ENCODE assay signal across 7 cellular contexts in genomic region chr7:1555046-1555812, GRCh38. TPM values are rescaled to one million over a fixed set of nuclear protein-coding genes. Genes with fewer than 3 reads are reported as not detected.
DNase-seq lines count a peak whose midpoint lies in the region; ATAC-seq and TF ChIP-seq lines count a peak whose summit lies in the region.

No MANE protein-coding gene starts in this region.

- H3K4me3 ChIP-seq in Peyer's patch (peak overlapping the region in 3 of 4 donors; percentile 32 to 56 (median 55)), gastroesophageal sphincter (no peak overlapping the region), stomach (peak overlapping the region; percentile 26 to 40 (median 30))

- peak; percentile 89 for DNase-seq in HS-5 (ENCODE audit: low read depth)
- peak in 2 of 3 donors; percentile 91 for DNase-seq in Peyer's patch
- peak; percentile 67 for DNase-seq in stomach
- no peak for DNase-seq in dedifferentiated amniotic fluid mesenchymal stem cell (ENCODE audit: extremely low spot score)

- peaks cover 0 to 7% (median 0%) of the 10 kb centered on the region in 3 donors for H3K36me3 ChIP-seq in Peyer's patch
- H3K36me3 ChIP-seq in gastroesophageal sphincter = no peaks in the 10 kb centered on the region
- peaks cover 0 to 5% (median 4%) of the 10 kb centered on the region in 4 donors for H3K36me3 ChIP-seq in stomach

- H3K27ac ChIP-seq in Peyer's patch (peak overlapping the region in 3 of 4 donors; percentile 89 to 99 (median 97)), gastroesophageal sphincter (no peak overlapping the region), stomach (peak overlapping the region; percentile 78 to 88 (median 82))

- H3K4me1 ChIP-seq in Peyer's patch (peaks cover 0 to 27% (median 0%) of the 10 kb centered on the region in 4 donors), gastroesophageal sphincter (peaks cover 0 to 15% (median 12%) of the 10 kb centered on the region in 3 donors), stomach (peaks cover 19 to 52% (median 49%) of the 10 kb centered on the region in 4 donors)

- H3K9me3 ChIP-seq in Peyer's patch (no peaks in the 10 kb centered on the region), gastroesophageal sphincter (no peaks in the 10 kb centered on the region), stomach (no peaks in the 10 kb centered on the region)

- WGBS in gastroesophageal sphincter (ENCODE audit: low coverage in 1 of 2), 2 donors = no CpG with 5 or more reads among the region's 35 CpGs
- WGBS in stomach, 5 donors = 15 to 35% (median 20%) methylated on average over 19 to 35 of the region's 35 CpGs

- TF ChIP-seq EP300 in gastroesophageal sphincter (IDR thresholded peaks at IDR 0.05) = no peak
- no peak for TF ChIP-seq EP300 in stomach (IDR thresholded peaks at IDR 0.05)

- ATAC-seq in gastroesophageal sphincter = peak; percentile 57
- no peak for ATAC-seq in GM21737 (IDR thresholded peaks at IDR 0.05; ENCODE audit: unreplicated experiment)
- ATAC-seq in HG02623 (IDR thresholded peaks at IDR 0.05; ENCODE audit: unreplicated experiment) = no peak

- TF ChIP-seq POLR2A in Peyer's patch (IDR thresholded peaks at IDR 0.05) (peak; percentile 44 to 77), gastroesophageal sphincter (IDR thresholded peaks at IDR 0.05) (no peak), stomach (IDR thresholded peaks at IDR 0.05) (no peak)

- peak in 2 of 6 experiments; percentile 25 to 33 for TF ChIP-seq CTCF in Peyer's patch (IDR thresholded peaks at IDR 0.05)
- TF ChIP-seq CTCF in gastroesophageal sphincter (IDR thresholded peaks at IDR 0.05) = no peak
- TF ChIP-seq CTCF in stomach (IDR thresholded peaks at IDR 0.05) = no peak

- intact Hi-C loops in stomach (cut with DNase I; ENCODE audit: low total_unique reads) = no loop called here

- H3K27me3 ChIP-seq in Peyer's patch (no peaks in the 10 kb centered on the region), gastroesophageal sphincter (peaks cover 36% of the 10 kb centered on the region), stomach (peaks cover 0 to 12% (median 0%) of the 10 kb centered on the region in 3 donors)

RNA-seq across cellular contexts. Expression of gene TMEM184A, which starts 0.8 kb away (rescaled TPM):
- total RNA-seq in Peyer's patch (100 to 1,000 TPM in 3 of 4 donors, 10 to 100 TPM in 1; 41.3 to 161 (median 151) TPM), gastroesophageal sphincter (1 to 10 TPM in 1 of 4 donors, under 1 TPM in 2, not detected in 1; 0.15 to 1.5 (median 0.31) TPM), stomach (10 to 100 TPM; 10.6 to 99.4 (median 22.3) TPM)
- polyA plus RNA-seq in stomach = 10 to 100 TPM in 1 of 3 donors, 1 to 10 TPM in 2; 3.8 to 36.8 (median 9.1) TPM

RNA-seq across cellular contexts. Expression of gene PSMG3, which starts 14.6 kb away (rescaled TPM):
- total RNA-seq in Peyer's patch = 10 to 100 TPM; 33.0 to 67.5 (median 47.7) TPM
- total RNA-seq in gastroesophageal sphincter = 10 to 100 TPM; 27.7 to 36.6 (median 35.7) TPM
- 10 to 100 TPM in 3 of 5 donors, 1 to 10 TPM in 1, not detected in 1; 4.9 to 33.3 (median 16.3) TPM for total RNA-seq in stomach
- polyA plus RNA-seq in stomach = 10 to 100 TPM; 66.9 to 71.5 (median 67.7) TPM

RNA-seq across cellular contexts. Expression of gene MAFK, which starts 24.7 kb away (rescaled TPM):
- total RNA-seq in Peyer's patch (10 to 100 TPM; 32.9 to 80.2 (median 55.0) TPM), gastroesophageal sphincter (100 to 1,000 TPM in 1 of 4 donors, 10 to 100 TPM in 3; 64.6 to 104 (median 77.0) TPM), stomach (10 to 100 TPM; 17.4 to 56.0 (median 35.4) TPM)
- polyA plus RNA-seq in stomach = 10 to 100 TPM; 15.1 to 44.7 (median 29.5) TPM

RNA-seq across cellular contexts. Expression of gene INTS1, which starts 51.0 kb away (rescaled TPM):
- total RNA-seq in Peyer's patch (100 to 1,000 TPM in 2 of 4 donors, 10 to 100 TPM in 2; 84.4 to 192 (median 108) TPM), gastroesophageal sphincter (10 to 100 TPM; 29.8 to 65.5 (median 41.4) TPM), stomach (100 to 1,000 TPM in 1 of 5 donors, 10 to 100 TPM in 4; 24.4 to 724 (median 81.7) TPM)
- polyA plus RNA-seq in stomach = 10 to 100 TPM; 34.2 to 65.4 (median 46.9) TPM

Comparison
In these comparisons a context has a peak if more than half of its experiments do, and no peak if none do; other contexts are left out.
1. H3K27ac ChIP-seq: peak in Peyer's patch (3 of 4) and stomach (5 of 5); none in gastroesophageal sphincter (0 of 4).
2. H3K4me3 ChIP-seq: peak in Peyer's patch (3 of 4) and stomach (4 of 4); none in gastroesophageal sphincter (0 of 2).
3. POLR2A ChIP-seq: peak in Peyer's patch (2 of 2); none in gastroesophageal sphincter (0 of 2) and stomach (0 of 4).
4. RNA of gene TMEM184A, which starts 0.8 kb away (total RNA-seq): 41.3 to 161 TPM in Peyer's patch and 10.6 to 99.4 TPM in stomach; 0.15 to 1.5 TPM in gastroesophageal sphincter; every median in the first group is over 4 times any median in the second.